ENCODE assay signal across 23 cellular contexts in genomic region chr9:4223434-4223833, GRCh38.
"Had no signal": no experiment of that assay in that cellular context is flagged by ENCODE, and none has a peak within 500 bp of the region (broad histone marks: within the 10 kb centered on the region; RNA-seq: fewer than 3 reads in every experiment).

No MANE protein-coding gene starts in this region.

- H3K4me2 ChIP-seq: PC-9 had no signal

- H3K9me3 ChIP-seq: ascending aorta had no signal

- H3K36me3 Mint-ChIP-seq: activated CD4-positive, alpha-beta memory T cell treated with anti-CD3 and anti-CD28 coated beads for 36 hours had no signal

- H3K36me3 ChIP-seq: ascending aorta, cardiac muscle cell had no signal

- H3K27ac Mint-ChIP-seq: activated CD4-positive, alpha-beta memory T cell treated with anti-CD3 and anti-CD28 coated beads for 36 hours; activated CD4-positive, alpha-beta T cell treated with anti-CD3 and anti-CD28 coated beads, Interleukin-2, amount 10 ng/mL, durations not matched to agents 7 days and 5 days; activated naive CD4-positive, alpha-beta T cell treated with anti-CD3 and anti-CD28 coated beads, Interleukin-2, amount 50 U/mL, for 72 hours; activated naive CD8-positive, alpha-beta T cell treated with anti-CD3 and anti-CD28 coated beads, Interleukin-2, amount 50 U/mL, for 24 hours; T-helper 1 cell treated with Interleukin-12 subunit alpha and Interleukin-12 subunit beta and Interleukin-4 antibody, amounts not matched to agents 30 μg/mL and 1 μg/mL, for 36 hours had no signal

- H3K27me3 ChIP-seq: ascending aorta, cardiac muscle cell had no signal

- H3K27ac ChIP-seq: ascending aorta, cardiac muscle cell, PC-9 had no signal

- H3K27me3 Mint-ChIP-seq: brain had no signal

- H3K4me3 ChIP-seq: ascending aorta, cardiac muscle cell, PC-9 had no signal

- H3K4me1 Mint-ChIP-seq: activated CD4-positive, alpha-beta T cell treated with anti-CD3 and anti-CD28 coated beads, Interleukin-2, amount 10 ng/mL, durations not matched to agents 7 days and 5 days had no signal

- H3K9me3 Mint-ChIP-seq: activated CD4-positive, alpha-beta memory T cell treated with anti-CD3 and anti-CD28 coated beads for 36 hours; activated T-cell treated with anti-CD3 and anti-CD28 coated beads, Interleukin-2, amount 50 U/mL, for 4 hours had no signal

- ATAC-seq: activated naive CD4-positive, alpha-beta T cell treated with anti-CD3 and anti-CD28 coated beads, Interleukin-2, amount 50 U/mL, for 72 hours; activated naive CD8-positive, alpha-beta T cell treated with anti-CD3 and anti-CD28 coated beads, Interleukin-2, amount 50 U/mL, for 24 hours; activated T-cell treated with anti-CD3 and anti-CD28 coated beads, Interleukin-2, amount 50 U/mL, for 4 hours had no signal

- H2AFZ ChIP-seq: PC-9 had no signal

- H3K4me1 ChIP-seq: ascending aorta had no signal

- H3K4me3 Mint-ChIP-seq: activated CD4-positive, alpha-beta memory T cell treated with anti-CD3 and anti-CD28 coated beads for 36 hours; activated CD4-positive, alpha-beta T cell treated with anti-CD3 and anti-CD28 coated beads, Interleukin-2, amount 10 ng/mL, durations not matched to agents 7 days and 5 days; activated naive CD8-positive, alpha-beta T cell treated with anti-CD3 and anti-CD28 coated beads, Interleukin-2, amount 50 U/mL, for 24 hours; activated T-cell treated with anti-CD3 and anti-CD28 coated beads, Interleukin-2, amount 50 U/mL, for 4 hours; brain; T-helper 1 cell treated with Interleukin-12 subunit alpha and Interleukin-12 subunit beta and Interleukin-4 antibody, amounts not matched to agents 30 μg/mL and 1 μg/mL, for 36 hours had no signal

- DNase-seq: activated CD4-positive, alpha-beta memory T cell treated with anti-CD3 and anti-CD28 coated beads for 36 hours; activated CD4-positive, alpha-beta T cell treated with anti-CD3 and anti-CD28 coated beads, Interleukin-2, amount 10 ng/mL, durations not matched to agents 7 days and 5 days; activated CD4-positive, CD25-positive, alpha-beta regulatory T cell; activated CD8-positive, alpha-beta memory T cell treated with anti-CD3 and anti-CD28 coated beads for 24 hours; activated effector memory CD4-positive, alpha-beta T cell treated with anti-CD3 and anti-CD28 coated beads, Interleukin-2, amount 50 U/mL, for 16 hours; activated naive CD4-positive, alpha-beta T cell treated with Interleukin-2 at 50 U/mL for 16 hours; activated naive CD8-positive, alpha-beta T cell treated with anti-CD3 and anti-CD28 coated beads, Interleukin-2, amount 50 U/mL, for 24 hours; activated T-cell treated with anti-CD3 and anti-CD28 coated beads, Interleukin-2, amount 50 U/mL, for 4 hours; amniotic stem cell; Kasumi-1; NCI-H146; NCI-H187 treated with DMSO at 0.1 percent for 48 hours; NCI-H2081 treated with DMSO at 0.1 percent for 48 hours; NCI-H446; NCI-H524; PC-9; SHP77 treated with DMSO at 0.1 percent for 48 hours; T-helper 9 cell had no signal
